ENCODE assay signal across 31 cellular contexts in genomic region chr4:107094976-107095375, GRCh38. TPM values are rescaled to one million over a fixed set of nuclear protein-coding genes. Genes with fewer than 3 reads are reported as not detected.
DNase-seq lines count a peak whose midpoint lies in the region; ATAC-seq and TF ChIP-seq lines count a peak whose summit lies in the region.
"Had no signal": no experiment of that assay in that cellular context is flagged by ENCODE, and none has a peak within 500 bp of the region (broad histone marks: within the 10 kb centered on the region; RNA-seq: fewer than 3 reads in every experiment).

No MANE protein-coding gene starts in this region.

- peaks cover 22% of the 10 kb centered on the region for H3K4me1 Mint-ChIP-seq in endodermal cell

- no peak overlapping the region for H3K4me3 Mint-ChIP-seq in endodermal cell
- H3K4me3 Mint-ChIP-seq: activated naive CD8-positive, alpha-beta T cell; natural killer cell treated with Interleukin-12 subunit alpha and Interleukin-12 subunit beta and Interleukin-15 and Interleukin-18, amount 100 ng/mL, for 72 hours had no signal

- H2AFZ ChIP-seq in OCI-LY3 (ENCODE audit: low read depth, low read length): peak overlapping the region; percentile 82

- H3K4me2 ChIP-seq in OCI-LY3 (ENCODE audit: low read length): peak overlapping the region; percentile 51

- H4K20me1 ChIP-seq in OCI-LY3 (ENCODE audit: insufficient read depth, low read length): no peaks in the 10 kb centered on the region
- H4K20me1 ChIP-seq: BLaER1 treated with 17β-estradiol and CSF1 and Interleukin-3, amounts not matched to agents 10 nM and 100 nM had no signal

- H3K27me3 ChIP-seq in OCI-LY3 (ENCODE audit: low read depth, low read length): no peaks in the 10 kb centered on the region
- peaks cover 5% of the 10 kb centered on the region for H3K27me3 ChIP-seq in left ventricle myocardium inferior (ENCODE audit: low read depth)
- H3K27me3 ChIP-seq in endodermal cell (ENCODE audit: control insufficient read depth, insufficient read depth, low read length, poor library complexity, severe bottlenecking): no peaks in the 10 kb centered on the region
- H3K27me3 ChIP-seq: BLaER1 treated with 17β-estradiol and CSF1 and Interleukin-3, amounts not matched to agents 10 nM and 100 nM; heart left ventricle had no signal

- no peak overlapping the region for H3K27ac Mint-ChIP-seq in endodermal cell
- H3K27ac Mint-ChIP-seq: activated naive CD8-positive, alpha-beta T cell; natural killer cell treated with Interleukin-12 subunit alpha and Interleukin-12 subunit beta and Interleukin-15 and Interleukin-18, amount 100 ng/mL, for 72 hours had no signal

- TF ChIP-seq CTCF in OCI-LY3 (IDR thresholded peaks at IDR 0.05; ENCODE audit: low read depth, low read length) (no peak), left ventricle myocardium inferior (IDR thresholded peaks at IDR 0.05; ENCODE audit: borderline replicate concordance) (no peak), endodermal cell (conservative IDR thresholded peaks at IDR 0.05) (no peak)

- H3K4me3 ChIP-seq in OCI-LY3 (ENCODE audit: low read length) (no peak overlapping the region), left ventricle myocardium inferior (no peak overlapping the region), endodermal cell (ENCODE audit: low read length) (no peak overlapping the region)
- H3K4me3 ChIP-seq: BLaER1 treated with 17β-estradiol and CSF1 and Interleukin-3, amounts not matched to agents 10 nM and 100 nM; coronary artery; heart left ventricle; lower lobe of right lung; mucosa of descending colon; skin epidermis had no signal

- H3K27ac ChIP-seq in OCI-LY3 (ENCODE audit: low read length) (no peak overlapping the region), left ventricle myocardium inferior (replicated peaks) (no peak overlapping the region), endodermal cell (ENCODE audit: low read depth, low read length) (no peak overlapping the region)
- H3K27ac ChIP-seq: BLaER1 treated with 17β-estradiol and CSF1 and Interleukin-3, amounts not matched to agents 10 nM and 100 nM; coronary artery; epithelial cell of prostate; foreskin keratinocyte; heart left ventricle; lower lobe of right lung; skin epidermis; VCaP had no signal

- 93 to 100% methylated on average over 2 to 3 of the region's 3 CpGs for WGBS in endodermal cell (ENCODE audit: insufficient coverage in 1 of 2, insufficient read length in 1 of 2), 2 experiments

- ATAC-seq in HG03520 (IDR thresholded peaks at IDR 0.05; ENCODE audit: unreplicated experiment): peak; percentile 3
- ATAC-seq: heart left ventricle had no signal

- DNase-seq in fibroblast of gingiva (ENCODE audit: low read depth): peak; percentile 30
- DNase-seq in renal cortical epithelial cell (ENCODE audit: low read depth): peak; percentile 7
- no peak for DNase-seq in NCI-H128 (lab: John Stamatoyannopoulos, UW; ENCODE audit: unreplicated experiment)
- DNase-seq in left ventricle myocardium inferior: no peak
- DNase-seq in endodermal cell: no peak
- no peak for DNase-seq in hippocampal formation (lab: John Stamatoyannopoulos, UW)
- DNase-seq: activated CD4-positive, alpha-beta T cell treated with anti-CD3 and anti-CD28 coated beads for 4 hours; activated CD8-positive, alpha-beta memory T cell treated with anti-CD3 and anti-CD28 coated beads for 24 hours; activated T-cell treated with anti-CD3 and anti-CD28 coated beads for 4 hours; aorta; DMS153; effector CD8-positive, alpha-beta T cell; heart left ventricle; lower lobe of right lung; mucosa of descending colon; NCI-H1105 treated with DMSO at 0.1 percent for 48 hours; NCI-H2029 treated with DMSO at 0.1 percent for 48 hours; stimulated activated naive CD4-positive, alpha-beta T cell treated with Interleukin-2 at 50 U/mL for 16 hours had no signal

- H3K9ac ChIP-seq in OCI-LY3 (ENCODE audit: low read length) (no peak overlapping the region), endodermal cell (ENCODE audit: extremely low read depth, low read length, poor library complexity, severe bottlenecking) (no peak overlapping the region)
- H3K9ac ChIP-seq: BLaER1 treated with 17β-estradiol and CSF1 and Interleukin-3, amounts not matched to agents 10 nM and 100 nM had no signal

- H3K36me3 ChIP-seq in OCI-LY3 (replicated peaks; ENCODE audit: low read depth, low read length): no peaks in the 10 kb centered on the region
- H3K36me3 ChIP-seq in left ventricle myocardium inferior: no peaks in the 10 kb centered on the region
- H3K36me3 ChIP-seq in endodermal cell (ENCODE audit: control insufficient read depth, insufficient read depth, low read length): no peaks in the 10 kb centered on the region
- H3K36me3 ChIP-seq: BLaER1 treated with 17β-estradiol and CSF1 and Interleukin-3, amounts not matched to agents 10 nM and 100 nM; heart left ventricle; lower lobe of right lung had no signal

- H3K9me3 ChIP-seq in OCI-LY3 (ENCODE audit: insufficient read depth, low read length) (no peaks in the 10 kb centered on the region), left ventricle myocardium inferior (replicated peaks) (peaks cover 11% of the 10 kb centered on the region), endodermal cell (ENCODE audit: control insufficient read depth, low read length) (peaks cover 7% of the 10 kb centered on the region)
- H3K9me3 ChIP-seq: BLaER1 treated with 17β-estradiol and CSF1 and Interleukin-3, amounts not matched to agents 10 nM and 100 nM; lower lobe of right lung; mucosa of descending colon had no signal

- H3K4me1 ChIP-seq in OCI-LY3 (ENCODE audit: low read length): peaks cover 12% of the 10 kb centered on the region
- H3K4me1 ChIP-seq in left ventricle myocardium inferior: no peaks in the 10 kb centered on the region
- peaks cover 10% of the 10 kb centered on the region for H3K4me1 ChIP-seq in endodermal cell (ENCODE audit: control insufficient read depth, insufficient read depth, low read length)
- H3K4me1 ChIP-seq: foreskin keratinocyte, heart left ventricle, lower lobe of right lung had no signal

- no peaks in the 10 kb centered on the region for H3K79me2 ChIP-seq in OCI-LY3 (ENCODE audit: low read length)

- intact Hi-C loops in left ventricle myocardium inferior (cut with micrococcal nuclease): no loop called here

- H3K9me3 Mint-ChIP-seq in endodermal cell: peaks cover 4% of the 10 kb centered on the region

- H3K36me3 Mint-ChIP-seq in endodermal cell (ENCODE audit: low read depth): peaks cover 2% of the 10 kb centered on the region
- H3K36me3 Mint-ChIP-seq: activated naive CD8-positive, alpha-beta T cell; natural killer cell treated with Interleukin-12 subunit alpha and Interleukin-12 subunit beta and Interleukin-15 and Interleukin-18, amount 100 ng/mL, for 72 hours had no signal

- peaks cover 1% of the 10 kb centered on the region for H3K27me3 Mint-ChIP-seq in endodermal cell (ENCODE audit: insufficient read depth)
- H3K27me3 Mint-ChIP-seq: natural killer cell treated with Interleukin-12 subunit alpha and Interleukin-12 subunit beta and Interleukin-15 and Interleukin-18, amount 100 ng/mL, for 72 hours had no signal

RNA-seq across cellular contexts. Expression of gene DKK2, which starts 58.9 kb away (rescaled TPM):
- total RNA-seq in renal cortical epithelial cell: 0.65 and 1.0 TPM in 2 replicates
- 4.2 TPM for total RNA-seq in left ventricle myocardium inferior
- total RNA-seq in endodermal cell: not detected
- 2.7 TPM for polyA plus RNA-seq in endodermal cell (2013, experiment 1 of 2)
- polyA plus RNA-seq in endodermal cell (2013, experiment 2 of 2): 3.8 TPM
- total RNA-seq: bronchial epithelial cell; HepG2; natural killer cell treated with Interleukin-12 subunit alpha and Interleukin-12 subunit beta and Interleukin-15 and Interleukin-18, amount 100 ng/mL, for 72 hours; osteoblast had no signal
- polyA plus RNA-seq: HepG2 had no signal

Comparison
In these comparisons a context has a peak if more than half of its experiments do, and no peak if none do; other contexts are left out.
1. DNase-seq: peak in fibroblast of gingiva (single experiment) and renal cortical epithelial cell (single experiment); none in NCI-H128 (single experiment), left ventricle myocardium inferior (single experiment), endodermal cell (single experiment) and hippocampal formation (0 of 2).